In the genomic region with DNA sequence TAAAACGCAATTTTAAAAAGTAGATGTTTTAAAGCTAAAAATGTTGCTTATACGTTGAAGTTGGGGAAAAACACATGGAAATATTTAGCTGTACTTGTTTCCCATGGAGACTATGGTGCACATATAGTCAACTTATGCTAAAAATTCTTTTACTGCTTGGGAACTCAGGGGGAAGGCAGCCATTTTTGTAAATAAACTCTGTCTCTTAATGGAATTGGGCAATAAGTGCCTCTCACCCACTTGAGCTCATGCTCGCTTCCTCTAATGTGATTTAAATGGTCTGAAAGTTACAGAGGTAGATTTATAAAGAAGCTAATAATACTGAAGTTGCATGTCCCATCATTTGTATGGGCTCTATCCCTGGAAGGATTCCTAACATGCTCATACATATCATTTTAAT, we compare ENCODE assay signal across 17 cellular contexts.
"Had no signal": no experiment of that assay in that cellular context is flagged by ENCODE, and none has a peak within 500 bp of the region (broad histone marks: within the 10 kb centered on the region; RNA-seq: fewer than 3 reads in every experiment).

No MANE protein-coding gene starts in this region.

- H3K4me3 Mint-ChIP-seq: activated CD4-positive, alpha-beta T cell treated with anti-CD3 and anti-CD28 coated beads, Interleukin-2, amount 10 ng/mL, durations not matched to agents 24 days and 14 days; activated CD8-positive, alpha-beta T cell treated with anti-CD3 and anti-CD28 coated beads for 36 hours; activated naive CD4-positive, alpha-beta T cell treated with anti-CD3 and anti-CD28 coated beads for 36 hours; activated T-cell treated with anti-CD3 and anti-CD28 coated beads, Interleukin-2, amount 50 U/mL, for 24 hours; stimulated activated memory B cell treated with anti-CD40 and anti-IgM and Interleukin-4, amounts not matched to agents 10 μg/mL and 1 μg/mL and 100 μg/mL, for 72 hours had no signal

- H3K9me3 Mint-ChIP-seq: activated CD4-positive, alpha-beta T cell treated with anti-CD3 and anti-CD28 coated beads, Interleukin-2, amount 10 ng/mL, durations not matched to agents 24 days and 14 days; activated CD8-positive, alpha-beta T cell treated with anti-CD3 and anti-CD28 coated beads for 36 hours; activated naive CD4-positive, alpha-beta T cell treated with anti-CD3 and anti-CD28 coated beads for 36 hours; stimulated activated memory B cell treated with anti-CD40 and anti-IgM and Interleukin-4, amounts not matched to agents 10 μg/mL and 1 μg/mL and 100 μg/mL, for 72 hours had no signal

- H3K36me3 ChIP-seq: esophagus muscularis mucosa, sigmoid colon, thoracic aorta, upper lobe of left lung had no signal

- H3K27ac ChIP-seq: body of pancreas, esophagus muscularis mucosa, sigmoid colon, thoracic aorta, upper lobe of left lung had no signal

- H3K4me1 Mint-ChIP-seq: activated CD4-positive, alpha-beta T cell treated with anti-CD3 and anti-CD28 coated beads, Interleukin-2, amount 10 ng/mL, durations not matched to agents 24 days and 14 days; stimulated activated memory B cell treated with anti-CD40 and anti-IgM and Interleukin-4, amounts not matched to agents 10 μg/mL and 1 μg/mL and 100 μg/mL, for 72 hours had no signal

- H3K27me3 Mint-ChIP-seq: activated CD4-positive, alpha-beta T cell treated with anti-CD3 and anti-CD28 coated beads, Interleukin-2, amount 10 ng/mL, durations not matched to agents 24 days and 14 days; activated CD8-positive, alpha-beta T cell treated with anti-CD3 and anti-CD28 coated beads for 36 hours; activated T-cell treated with anti-CD3 and anti-CD28 coated beads, Interleukin-2, amount 50 U/mL, for 24 hours; stimulated activated memory B cell treated with anti-CD40 and anti-IgM and Interleukin-4, amounts not matched to agents 10 μg/mL and 1 μg/mL and 100 μg/mL, for 72 hours had no signal

- H3K4me3 ChIP-seq: body of pancreas, esophagus muscularis mucosa, sigmoid colon, thoracic aorta, upper lobe of left lung had no signal

- H3K27ac Mint-ChIP-seq: activated CD4-positive, alpha-beta T cell treated with anti-CD3 and anti-CD28 coated beads, Interleukin-2, amount 10 ng/mL, durations not matched to agents 24 days and 14 days; activated CD8-positive, alpha-beta T cell treated with anti-CD3 and anti-CD28 coated beads for 36 hours; activated naive CD4-positive, alpha-beta T cell treated with anti-CD3 and anti-CD28 coated beads for 36 hours; activated T-cell treated with anti-CD3 and anti-CD28 coated beads, Interleukin-2, amount 50 U/mL, for 24 hours; stimulated activated memory B cell treated with anti-CD40 and anti-IgM and Interleukin-4, amounts not matched to agents 10 μg/mL and 1 μg/mL and 100 μg/mL, for 72 hours had no signal

- H3K4me1 ChIP-seq: body of pancreas, esophagus muscularis mucosa, sigmoid colon had no signal

- H3K36me3 Mint-ChIP-seq: stimulated activated memory B cell treated with anti-CD40 and anti-IgM and Interleukin-4, amounts not matched to agents 10 μg/mL and 1 μg/mL and 100 μg/mL, for 72 hours had no signal

- H3K9me3 ChIP-seq: body of pancreas, esophagus muscularis mucosa, sigmoid colon, thoracic aorta, upper lobe of left lung had no signal

- DNase-seq: activated CD4-positive, alpha-beta T cell treated with anti-CD3 and anti-CD28 coated beads, Interleukin-2, amount 10 ng/mL, durations not matched to agents 24 days and 14 days; activated CD8-positive, alpha-beta T cell treated with anti-CD3 and anti-CD28 coated beads for 36 hours; activated naive CD4-positive, alpha-beta T cell treated with anti-CD3 and anti-CD28 coated beads for 36 hours; activated T-cell treated with anti-CD3 and anti-CD28 coated beads, Interleukin-2, amount 50 U/mL, for 24 hours; body of pancreas; dermis blood vessel endothelial cell; effector memory CD4-positive, alpha-beta T cell; left cardiac atrium; occipital lobe; posterior cingulate gyrus; sigmoid colon; stimulated activated CD4-positive, alpha-beta T cell treated with anti-CD3 and anti-CD28 coated beads, Interleukin-4, amount 100 ng/mL, for 4 hours; T1000 had no signal

- H3K27me3 ChIP-seq: body of pancreas, esophagus muscularis mucosa, sigmoid colon, upper lobe of left lung had no signal

- ATAC-seq: activated CD8-positive, alpha-beta T cell treated with anti-CD3 and anti-CD28 coated beads for 36 hours; body of pancreas; left cardiac atrium; stimulated activated memory B cell treated with anti-CD40 and anti-IgM and Interleukin-4, amounts not matched to agents 10 μg/mL and 1 μg/mL and 100 μg/mL, for 72 hours had no signal
